ENCODE assay signal across 6 cellular contexts in the genomic region with DNA sequence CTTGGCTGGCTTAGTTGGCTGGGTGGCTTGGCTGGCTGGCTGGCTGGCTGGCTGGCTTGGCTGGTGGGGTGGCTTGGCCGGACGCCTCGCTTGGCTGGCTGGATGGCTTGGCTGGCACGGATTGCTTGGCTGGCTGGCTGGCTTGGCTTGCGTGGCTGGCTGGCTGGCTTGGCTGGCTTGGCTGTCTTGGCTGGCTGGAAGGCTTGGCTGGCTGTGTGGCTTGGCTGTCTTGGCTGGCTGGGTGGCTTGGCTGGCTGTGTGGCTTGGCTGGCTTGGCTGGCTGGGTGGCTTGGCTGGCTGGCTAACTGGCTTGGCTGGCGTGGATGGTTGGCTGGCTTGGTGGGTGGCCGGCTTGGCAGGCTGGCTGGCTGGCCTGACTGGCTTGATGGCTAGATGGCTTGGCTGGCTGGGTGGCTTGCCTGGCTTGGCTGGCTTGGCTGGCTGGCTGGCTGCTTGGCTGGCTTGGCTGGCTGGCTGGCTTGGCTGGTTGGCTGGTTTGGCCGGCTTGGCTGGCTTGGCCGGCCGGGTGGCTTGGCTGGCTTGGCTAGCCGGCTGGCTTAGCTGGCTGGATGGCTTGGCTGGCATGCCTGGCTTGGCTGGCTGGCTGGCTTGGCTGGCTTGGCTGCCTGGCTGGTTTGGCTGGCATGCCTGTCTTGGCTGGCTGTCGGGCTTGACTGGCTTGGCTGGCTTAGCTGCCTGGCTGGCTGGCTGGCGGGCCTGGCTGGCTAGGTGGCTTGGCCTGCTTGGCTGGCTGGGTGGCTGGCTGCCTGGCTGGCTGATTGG.
DNase-seq lines count a peak whose midpoint lies in the region; ATAC-seq and TF ChIP-seq lines count a peak whose summit lies in the region.
"Not testable (repeated sequence)": the region's sequence is repeated elsewhere in the genome, so short reads cannot be mapped to it uniquely, and the experiment has no call there.

No MANE protein-coding gene starts in this region.

- not testable (repeated sequence) for H3K4me1 Mint-ChIP-seq in osteocyte (ENCODE audit: unreplicated experiment); type B pancreatic cell (ENCODE audit: unreplicated experiment)

- H3K79me2 ChIP-seq in hepatocyte = not testable (repeated sequence)

- intact Hi-C loops in esophagus muscularis mucosa (cut with DNase I); left lung (cut with DNase I): not testable (repeated sequence)

- not testable (repeated sequence) for H3K36me3 Mint-ChIP-seq in osteocyte (ENCODE audit: unreplicated experiment); type B pancreatic cell

- H3K27ac Mint-ChIP-seq in osteocyte (ENCODE audit: unreplicated experiment); type B pancreatic cell: not testable (repeated sequence)

- not testable (repeated sequence) for H3K27me3 Mint-ChIP-seq in osteocyte (ENCODE audit: unreplicated experiment); type B pancreatic cell

- DNase-seq in esophagus muscularis mucosa (ENCODE audit: extremely low spot score) (peak; percentile 29), hepatocyte (ENCODE audit: low spot score) (peak; percentile 2), left lung (peak; percentile 23 to 80), mucosa of gallbladder (ENCODE audit: low spot score) (peak; percentile 9), osteocyte (ENCODE audit: extremely low spot score, unreplicated experiment) (peak; percentile 87), type B pancreatic cell (ENCODE audit: extremely low spot score, unreplicated experiment) (peak; percentile 69)

- H3K4me1 ChIP-seq in esophagus muscularis mucosa; hepatocyte (ENCODE audit: insufficient read depth); left lung: not testable (repeated sequence)

- not testable (repeated sequence) for ATAC-seq in left lung

- not testable (repeated sequence) for H3K4me3 ChIP-seq in esophagus muscularis mucosa, hepatocyte, left lung

- not testable (repeated sequence) for H3K27ac ChIP-seq in esophagus muscularis mucosa (replicated peaks in 1 of 4); hepatocyte; left lung

- H3K9me3 ChIP-seq in esophagus muscularis mucosa; hepatocyte (ENCODE audit: low read depth); left lung: not testable (repeated sequence)

- H3K9me3 Mint-ChIP-seq in osteocyte (ENCODE audit: unreplicated experiment); type B pancreatic cell: not testable (repeated sequence)

- H3K4me3 Mint-ChIP-seq in osteocyte (ENCODE audit: unreplicated experiment); type B pancreatic cell: not testable (repeated sequence)

- not testable (repeated sequence) for H3K9me2 ChIP-seq in hepatocyte (replicated peaks; ENCODE audit: insufficient read depth)

- not testable (repeated sequence) for H3K27me3 ChIP-seq in esophagus muscularis mucosa, hepatocyte, left lung

- TF ChIP-seq CTCF in esophagus muscularis mucosa (IDR thresholded peaks at IDR 0.05); hepatocyte (IDR thresholded peaks at IDR 0.05; ENCODE audit: poor library complexity); left lung (IDR thresholded peaks at IDR 0.05); osteocyte (IDR thresholded peaks at IDR 0.05); type B pancreatic cell (conservative IDR thresholded peaks at IDR 0.05): not testable (repeated sequence)

- TF ChIP-seq POLR2A in esophagus muscularis mucosa (IDR thresholded peaks at IDR 0.05; ENCODE audit: low read depth) = not testable (repeated sequence)

- H4K20me1 ChIP-seq in hepatocyte (ENCODE audit: insufficient read depth, poor library complexity, severe bottlenecking) = not testable (repeated sequence)

- TF ChIP-seq EP300 in esophagus muscularis mucosa (IDR thresholded peaks at IDR 0.05) = not testable (repeated sequence)

- H3K4me2 ChIP-seq in hepatocyte = not testable (repeated sequence)

- H3K36me3 ChIP-seq in esophagus muscularis mucosa; hepatocyte (replicated peaks; ENCODE audit: insufficient read depth, low read depth); left lung: not testable (repeated sequence)

- not testable (repeated sequence) for H2AFZ ChIP-seq in hepatocyte

- 100% methylated on average over 1 of the region's 13 CpGs for WGBS in esophagus muscularis mucosa
- 91% methylated on average over 13 of the region's 13 CpGs for WGBS in hepatocyte (ENCODE audit: low lambda C conversion rate, missing lambda C conversion rate)

Comparison
In these comparisons a context has a peak if more than half of its experiments do, and no peak if none do; other contexts are left out.
1. DNase-seq: peak in every context shown above with its lines; median percentile 87 in osteocyte; 69 in type B pancreatic cell; 52 in left lung; 29 in esophagus muscularis mucosa; 9 in mucosa of gallbladder; 2 in hepatocyte.